ENCODE assay signal across 28 cellular contexts in the genomic region with DNA sequence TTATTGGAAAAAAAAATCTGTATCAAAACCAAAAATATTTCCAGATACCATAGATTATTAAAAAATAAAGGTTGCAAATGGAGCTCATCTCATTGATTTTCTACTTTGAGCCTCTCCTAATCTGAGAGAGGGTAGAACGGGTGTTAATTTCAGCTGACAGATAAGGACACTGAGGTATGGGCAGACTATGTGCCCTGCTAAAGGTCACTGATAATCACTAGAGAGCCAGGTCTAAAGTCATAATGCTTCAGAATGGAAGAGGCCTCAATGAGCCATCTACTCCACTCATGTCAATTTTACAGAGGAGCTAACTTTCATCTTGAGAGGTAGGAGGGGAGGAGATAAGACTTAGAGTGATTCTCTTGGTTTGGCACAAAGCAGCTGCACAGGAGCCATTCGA. TPM values are rescaled to one million over a fixed set of nuclear protein-coding genes. Genes with fewer than 3 reads are reported as not detected.
"Had no signal": no experiment of that assay in that cellular context is flagged by ENCODE, and none has a peak within 500 bp of the region (broad histone marks: within the 10 kb centered on the region; RNA-seq: fewer than 3 reads in every experiment).

No MANE protein-coding gene starts in this region.

- H3K4me1 Mint-ChIP-seq: activated B cell treated with CpG ODN at 0.5 μM for 24 hours; activated CD4-positive, alpha-beta T cell treated with anti-CD3 and anti-CD28 coated beads for 36 hours; stimulated activated naive B cell treated with anti-CD40 and anti-IgM and Interleukin-4, amounts not matched to agents 10 μg/mL and 1 μg/mL and 100 μg/mL, for 72 hours; T-cell had no signal

- H3K27ac ChIP-seq: foreskin keratinocyte, neutrophil, pancreas, right lobe of liver had no signal

- H3K9me3 Mint-ChIP-seq: activated B cell treated with CpG ODN at 0.5 μM for 24 hours; activated T-cell treated with anti-CD3 and anti-CD28 coated beads, Interleukin-2, amount 50 U/mL, for 24 hours; activated T-helper 2 cell treated with anti-CD3 and anti-CD28 coated beads, Interferon-gamma antibody, Interleukin-2, Interleukin-4, amounts not matched to agents 10 μg/mL and 5 μg/mL and 100 μg/mL, durations not matched to agents 14 hours and 24 hours and 36 hours; T-cell; T-helper 2 cell treated with Interferon-gamma antibody and Interleukin-4, amounts not matched to agents 5 μg/mL and 100 μg/mL, for 36 hours had no signal

- H3K4me3 ChIP-seq: adrenal gland, pancreas, right lobe of liver, skin epidermis had no signal

- DNase-seq: activated B cell treated with CpG ODN at 0.5 μM for 24 hours; activated CD4-positive, alpha-beta T cell treated with anti-CD3 and anti-CD28 coated beads for 36 hours; activated CD4-positive, alpha-beta T cell treated with anti-CD3 and anti-CD28 coated beads, Interleukin-2, amount 50 U/mL, for 4 hours; activated CD8-positive, alpha-beta memory T cell treated with anti-CD3 and anti-CD28 coated beads for 24 hours; activated CD8-positive, alpha-beta memory T cell treated with anti-CD3 and anti-CD28 coated beads, Interleukin-2, amount 50 U/mL, for 4 hours; activated naive CD4-positive, alpha-beta T cell; activated T-cell treated with anti-CD3 and anti-CD28 coated beads, Interleukin-2, amount 50 U/mL, for 24 hours; adrenal gland; effector CD4-positive, alpha-beta T cell; erythroblast; foreskin keratinocyte; hippocampal formation; pancreas; right lobe of liver; stimulated activated CD4-positive, alpha-beta T cell treated with anti-CD3 and anti-CD28 coated beads, Interleukin-15, amount 100 ng/mL, for 24 hours; stimulated activated CD4-positive, alpha-beta T cell treated with anti-CD3 and anti-CD28 coated beads, Interleukin-2, amount 100 ng/mL, for 48 hours; stimulated activated CD8-positive, alpha-beta memory T cell treated with anti-CD3 and anti-CD28 coated beads, Interleukin-4, amount 100 ng/mL, for 48 hours; stimulated activated naive B cell treated with anti-CD40 and anti-IgM and Interleukin-4, amounts not matched to agents 10 μg/mL and 1 μg/mL and 100 μg/mL, for 72 hours; T-cell had no signal

- H3K27ac Mint-ChIP-seq: activated B cell treated with CpG ODN at 0.5 μM for 24 hours; activated CD4-positive, alpha-beta T cell treated with anti-CD3 and anti-CD28 coated beads for 36 hours; activated naive CD8-positive, alpha-beta T cell; activated T-cell treated with anti-CD3 and anti-CD28 coated beads, Interleukin-2, amount 50 U/mL, for 24 hours; activated T-helper 2 cell treated with anti-CD3 and anti-CD28 coated beads, Interferon-gamma antibody, Interleukin-2, Interleukin-4, amounts not matched to agents 10 μg/mL and 5 μg/mL and 100 μg/mL, durations not matched to agents 14 hours and 24 hours and 36 hours; nephron; stimulated activated naive B cell treated with anti-CD40 and anti-IgM and Interleukin-4, amounts not matched to agents 10 μg/mL and 1 μg/mL and 100 μg/mL, for 72 hours; T-cell; T-helper 2 cell treated with Interferon-gamma antibody and Interleukin-4, amounts not matched to agents 5 μg/mL and 100 μg/mL, for 36 hours had no signal

- ATAC-seq: activated CD4-positive, alpha-beta T cell treated with anti-CD3 and anti-CD28 coated beads for 36 hours; foreskin keratinocyte; pancreas; stimulated activated naive B cell treated with anti-CD40 and anti-IgM and Interleukin-4, amounts not matched to agents 10 μg/mL and 1 μg/mL and 100 μg/mL, for 72 hours; T-cell had no signal

- H3K36me3 Mint-ChIP-seq: activated naive CD8-positive, alpha-beta T cell; stimulated activated naive B cell treated with anti-CD40 and anti-IgM and Interleukin-4, amounts not matched to agents 10 μg/mL and 1 μg/mL and 100 μg/mL, for 72 hours; T-cell had no signal

- H3K4me3 Mint-ChIP-seq: activated B cell treated with CpG ODN at 0.5 μM for 24 hours; activated CD4-positive, alpha-beta T cell treated with anti-CD3 and anti-CD28 coated beads for 36 hours; activated naive CD8-positive, alpha-beta T cell; activated T-cell treated with anti-CD3 and anti-CD28 coated beads, Interleukin-2, amount 50 U/mL, for 24 hours; nephron; stimulated activated naive B cell treated with anti-CD40 and anti-IgM and Interleukin-4, amounts not matched to agents 10 μg/mL and 1 μg/mL and 100 μg/mL, for 72 hours; T-cell; T-helper 2 cell treated with Interferon-gamma antibody and Interleukin-4, amounts not matched to agents 5 μg/mL and 100 μg/mL, for 36 hours had no signal

- H3K27me3 ChIP-seq: adrenal gland, foreskin keratinocyte, neutrophil, pancreas, right lobe of liver had no signal

- H3K36me3 ChIP-seq: adrenal gland, neutrophil, pancreas, right lobe of liver had no signal

- H3K9me3 ChIP-seq: neutrophil, pancreas, right lobe of liver had no signal

- FAIRE-seq: bronchial epithelial cell, endometrium, pancreas, TTC549 had no signal

RNA-seq across cellular contexts. Expression of a gene that starts 21.0 kb away (rescaled TPM):
- total RNA-seq: activated B cell treated with CpG ODN at 0.5 μM for 24 hours had no signal
